In the genomic region with DNA sequence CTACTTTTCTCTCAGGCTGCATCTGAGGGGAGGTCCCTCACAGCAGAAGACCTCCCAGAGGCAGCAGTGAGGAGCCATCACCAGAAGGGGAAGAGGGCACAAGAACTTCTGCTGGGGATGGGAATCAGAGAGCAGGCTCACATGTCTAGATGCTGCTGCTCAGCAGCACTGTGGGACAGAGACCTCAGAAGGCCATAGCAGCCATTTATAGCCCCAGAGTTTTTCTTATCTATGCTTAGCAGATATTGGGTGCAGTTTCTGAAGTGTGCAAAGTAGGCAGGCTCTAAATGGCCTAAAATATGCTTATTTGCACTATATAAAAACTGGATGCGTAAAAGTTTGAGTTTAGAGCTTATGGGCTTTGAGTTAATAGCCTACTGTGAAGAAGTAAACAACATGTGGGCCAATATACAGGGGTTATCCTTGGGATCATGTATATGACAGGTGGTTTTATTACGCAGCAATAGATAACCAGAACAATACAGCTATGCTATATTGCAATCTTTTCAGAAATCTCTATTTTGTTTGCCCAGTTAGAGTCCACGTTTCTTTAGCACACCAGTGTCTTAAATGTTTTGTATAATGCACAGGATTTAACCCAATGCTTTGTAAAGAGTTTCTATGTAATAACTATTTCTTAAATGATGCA, we compare ENCODE assay signal across 17 cellular contexts.
"Had no signal": no experiment of that assay in that cellular context is flagged by ENCODE, and none has a peak within 500 bp of the region (broad histone marks: within the 10 kb centered on the region; RNA-seq: fewer than 3 reads in every experiment).

No MANE protein-coding gene starts in this region.

- H3K4me1 ChIP-seq: body of pancreas, foreskin keratinocyte, psoas muscle, right lobe of liver, suprapubic skin had no signal

- H3K4me3 ChIP-seq: body of pancreas, heart left ventricle, lower lobe of right lung, psoas muscle, right lobe of liver, suprapubic skin had no signal

- H3K27me3 ChIP-seq: body of pancreas, foreskin keratinocyte, right lobe of liver, suprapubic skin had no signal

- H3K36me3 ChIP-seq: heart left ventricle, lower lobe of right lung, right lobe of liver, suprapubic skin had no signal

- H3K27ac ChIP-seq: body of pancreas, foreskin keratinocyte, heart left ventricle, lower lobe of right lung, psoas muscle, right lobe of liver, suprapubic skin had no signal

- ATAC-seq: activated CD8-positive, alpha-beta T cell treated with anti-CD3 and anti-CD28 coated beads, Interleukin-2, amount 10 ng/mL, durations not matched to agents 7 days and 5 days; body of pancreas; foreskin keratinocyte; heart left ventricle; lower lobe of right lung; psoas muscle; right lobe of liver had no signal

- DNase-seq: activated B cell treated with CpG ODN at 0.5 μM for 24 hours; activated CD4-positive, alpha-beta T cell treated with anti-CD3 and anti-CD28 coated beads, Interleukin-2, amount 10 ng/mL, durations not matched to agents 24 days and 14 days; activated CD8-positive, alpha-beta memory T cell treated with anti-CD3 and anti-CD28 coated beads, Interleukin-2, amount 50 U/mL, for 4 hours; activated CD8-positive, alpha-beta T cell treated with anti-CD3 and anti-CD28 coated beads, Interleukin-2, amount 10 ng/mL, durations not matched to agents 7 days and 5 days; activated effector memory CD4-positive, alpha-beta T cell treated with anti-CD3 and anti-CD28 coated beads, Interleukin-2, amount 50 U/mL, for 16 hours; activated T-cell treated with anti-CD3 and anti-CD28 coated beads, Interleukin-2, amount 50 U/mL, for 48 hours; body of pancreas; central memory CD4-positive, alpha-beta T cell; cortex of kidney; effector CD4-positive, alpha-beta T cell; foreskin keratinocyte; heart left ventricle; lower lobe of right lung; psoas muscle; right lobe of liver; T1000 had no signal

- H3K9me3 ChIP-seq: body of pancreas, heart left ventricle, lower lobe of right lung, psoas muscle, right lobe of liver, suprapubic skin had no signal
